In the genomic region with DNA sequence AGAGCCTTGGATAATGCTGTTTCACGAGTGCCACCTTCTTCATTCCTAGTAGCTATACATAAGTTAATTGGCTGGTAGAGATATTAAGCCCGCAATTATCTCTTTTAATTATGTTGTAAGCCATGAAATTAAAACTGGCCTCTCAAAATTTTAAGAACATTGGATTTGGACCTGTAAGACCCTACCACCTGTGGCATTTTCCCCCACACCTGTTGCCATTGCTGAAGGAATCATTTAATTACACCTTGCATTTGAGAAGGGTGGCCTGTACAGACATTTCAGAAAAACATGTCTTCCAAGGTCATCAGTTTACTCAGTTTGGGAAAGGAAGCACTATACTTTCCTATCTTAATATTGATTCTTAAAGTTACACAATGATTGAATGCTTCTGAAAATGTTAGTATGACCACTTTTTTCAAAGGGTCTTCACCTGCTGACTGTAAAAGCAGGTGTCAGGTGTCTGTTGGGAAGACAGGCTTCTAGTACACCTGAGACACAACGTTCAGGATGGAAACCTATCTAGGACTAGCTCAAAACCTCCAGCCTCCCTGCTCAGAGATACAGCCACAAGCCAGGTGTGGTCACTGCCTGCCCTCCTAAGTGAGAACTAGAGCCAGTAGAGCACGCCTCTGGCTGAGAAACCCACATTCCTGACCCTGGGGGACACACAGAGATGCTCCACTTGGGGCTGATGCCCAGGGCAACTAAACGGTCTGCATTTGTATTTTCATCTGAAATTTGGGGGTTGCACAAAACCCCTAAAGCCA, we compare ENCODE assay signal across 2 cellular contexts.
TF ChIP-seq lines count a peak whose summit lies in the region.

No MANE protein-coding gene starts in this region.

TF ChIP-seq in SK-N-SH treated with all-trans-retinoic acid at 6 μM for 48 hours, 23 proteins besides CTCF, POLR2A, EP300 and RAD21 (continued from another document):
- TF ChIP-seq, protein P1, sequence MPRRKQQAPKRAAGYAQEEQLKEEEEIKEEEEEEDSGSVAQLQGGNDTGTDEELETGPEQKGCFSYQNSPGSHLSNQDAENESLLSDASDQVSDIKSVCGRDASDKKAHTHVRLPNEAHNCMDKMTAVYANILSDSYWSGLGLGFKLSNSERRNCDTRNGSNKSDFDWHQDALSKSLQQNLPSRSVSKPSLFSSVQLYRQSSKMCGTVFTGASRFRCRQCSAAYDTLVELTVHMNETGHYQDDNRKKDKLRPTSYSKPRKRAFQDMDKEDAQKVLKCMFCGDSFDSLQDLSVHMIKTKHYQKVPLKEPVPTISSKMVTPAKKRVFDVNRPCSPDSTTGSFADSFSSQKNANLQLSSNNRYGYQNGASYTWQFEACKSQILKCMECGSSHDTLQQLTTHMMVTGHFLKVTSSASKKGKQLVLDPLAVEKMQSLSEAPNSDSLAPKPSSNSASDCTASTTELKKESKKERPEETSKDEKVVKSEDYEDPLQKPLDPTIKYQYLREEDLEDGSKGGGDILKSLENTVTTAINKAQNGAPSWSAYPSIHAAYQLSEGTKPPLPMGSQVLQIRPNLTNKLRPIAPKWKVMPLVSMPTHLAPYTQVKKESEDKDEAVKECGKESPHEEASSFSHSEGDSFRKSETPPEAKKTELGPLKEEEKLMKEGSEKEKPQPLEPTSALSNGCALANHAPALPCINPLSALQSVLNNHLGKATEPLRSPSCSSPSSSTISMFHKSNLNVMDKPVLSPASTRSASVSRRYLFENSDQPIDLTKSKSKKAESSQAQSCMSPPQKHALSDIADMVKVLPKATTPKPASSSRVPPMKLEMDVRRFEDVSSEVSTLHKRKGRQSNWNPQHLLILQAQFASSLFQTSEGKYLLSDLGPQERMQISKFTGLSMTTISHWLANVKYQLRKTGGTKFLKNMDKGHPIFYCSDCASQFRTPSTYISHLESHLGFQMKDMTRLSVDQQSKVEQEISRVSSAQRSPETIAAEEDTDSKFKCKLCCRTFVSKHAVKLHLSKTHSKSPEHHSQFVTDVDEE (CRISPR knock-in tag; IDR thresholded peaks at IDR 0.05): no peak
- no peak for TF ChIP-seq ZFP30 (CRISPR knock-in tag; IDR thresholded peaks at IDR 0.05)
- TF ChIP-seq, protein P2, sequence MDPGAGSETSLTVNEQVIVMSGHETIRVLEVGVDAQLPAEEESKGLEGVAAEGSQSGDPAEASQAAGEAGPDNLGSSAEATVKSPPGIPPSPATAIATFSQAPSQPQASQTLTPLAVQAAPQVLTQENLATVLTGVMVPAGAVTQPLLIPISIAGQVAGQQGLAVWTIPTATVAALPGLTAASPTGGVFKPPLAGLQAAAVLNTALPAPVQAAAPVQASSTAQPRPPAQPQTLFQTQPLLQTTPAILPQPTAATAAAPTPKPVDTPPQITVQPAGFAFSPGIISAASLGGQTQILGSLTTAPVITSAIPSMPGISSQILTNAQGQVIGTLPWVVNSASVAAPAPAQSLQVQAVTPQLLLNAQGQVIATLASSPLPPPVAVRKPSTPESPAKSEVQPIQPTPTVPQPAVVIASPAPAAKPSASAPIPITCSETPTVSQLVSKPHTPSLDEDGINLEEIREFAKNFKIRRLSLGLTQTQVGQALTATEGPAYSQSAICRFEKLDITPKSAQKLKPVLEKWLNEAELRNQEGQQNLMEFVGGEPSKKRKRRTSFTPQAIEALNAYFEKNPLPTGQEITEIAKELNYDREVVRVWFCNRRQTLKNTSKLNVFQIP (CRISPR knock-in tag; IDR thresholded peaks at IDR 0.05; ENCODE audit: borderline replicate concordance, low read depth): no peak
- no peak for TF ChIP-seq ARNTL (CRISPR knock-in tag; IDR thresholded peaks at IDR 0.05; ENCODE audit: borderline replicate concordance, low read depth)
- TF ChIP-seq ZNF565 (CRISPR knock-in tag; conservative IDR thresholded peaks at IDR 0.05; ENCODE audit: low read depth): no peak
- TF ChIP-seq ZNF8 (CRISPR knock-in tag; IDR thresholded peaks at IDR 0.05): no peak
- TF ChIP-seq PPARA (CRISPR knock-in tag; IDR thresholded peaks at IDR 0.05; ENCODE audit: borderline replicate concordance): no peak
- TF ChIP-seq OSR1 (CRISPR knock-in tag; IDR thresholded peaks at IDR 0.05): no peak
- TF ChIP-seq ESRRG (CRISPR knock-in tag; IDR thresholded peaks at IDR 0.05): no peak
- TF ChIP-seq, protein P3, sequence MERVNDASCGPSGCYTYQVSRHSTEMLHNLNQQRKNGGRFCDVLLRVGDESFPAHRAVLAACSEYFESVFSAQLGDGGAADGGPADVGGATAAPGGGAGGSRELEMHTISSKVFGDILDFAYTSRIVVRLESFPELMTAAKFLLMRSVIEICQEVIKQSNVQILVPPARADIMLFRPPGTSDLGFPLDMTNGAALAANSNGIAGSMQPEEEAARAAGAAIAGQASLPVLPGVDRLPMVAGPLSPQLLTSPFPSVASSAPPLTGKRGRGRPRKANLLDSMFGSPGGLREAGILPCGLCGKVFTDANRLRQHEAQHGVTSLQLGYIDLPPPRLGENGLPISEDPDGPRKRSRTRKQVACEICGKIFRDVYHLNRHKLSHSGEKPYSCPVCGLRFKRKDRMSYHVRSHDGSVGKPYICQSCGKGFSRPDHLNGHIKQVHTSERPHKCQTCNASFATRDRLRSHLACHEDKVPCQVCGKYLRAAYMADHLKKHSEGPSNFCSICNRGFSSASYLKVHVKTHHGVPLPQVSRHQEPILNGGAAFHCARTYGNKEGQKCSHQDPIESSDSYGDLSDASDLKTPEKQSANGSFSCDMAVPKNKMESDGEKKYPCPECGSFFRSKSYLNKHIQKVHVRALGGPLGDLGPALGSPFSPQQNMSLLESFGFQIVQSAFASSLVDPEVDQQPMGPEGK (CRISPR knock-in tag; IDR thresholded peaks at IDR 0.05; ENCODE audit: borderline replicate concordance): no peak
- no peak for TF ChIP-seq ZNF70 (CRISPR knock-in tag; IDR thresholded peaks at IDR 0.05)
- TF ChIP-seq TCF4 (CRISPR knock-in tag; IDR thresholded peaks at IDR 0.05; ENCODE audit: borderline replicate concordance): no peak

TF ChIP-seq in SK-N-SH, 30 proteins besides CTCF, POLR2A, EP300 and RAD21 (continued from another document):
- TF ChIP-seq USF2 (IDR thresholded peaks at IDR 0.05; ENCODE audit: borderline replicate concordance, low read depth, low read length) (no peak), FOSL2 (IDR thresholded peaks at IDR 0.05; ENCODE audit: borderline replicate concordance, low read depth) (no peak), FOXJ3 (CRISPR knock-in tag; IDR thresholded peaks at IDR 0.05) (no peak)
